Comparison of ENCODE assay signal across 12 cellular contexts in genomic region chr1:161195171-161195570, GRCh38. TPM values are rescaled to one million over a fixed set of nuclear protein-coding genes. Genes with fewer than 3 reads are reported as not detected.
DNase-seq lines count a peak whose midpoint lies in the region; ATAC-seq and TF ChIP-seq lines count a peak whose summit lies in the region.
"Had no signal": no experiment of that assay in that cellular context is flagged by ENCODE, and none has a peak within 500 bp of the region (broad histone marks: within the 10 kb centered on the region; RNA-seq: fewer than 3 reads in every experiment).

No MANE protein-coding gene starts in this region.

- peaks cover 38% of the 10 kb centered on the region for H3K4me1 Mint-ChIP-seq in activated naive CD4-positive, alpha-beta T cell treated with anti-CD3 and anti-CD28 coated beads for 36 hours (ENCODE audit: low read depth)
- H3K4me1 Mint-ChIP-seq in chondrocyte (ENCODE audit: low read depth): peaks cover 34% of the 10 kb centered on the region

- no peak for DNase-seq in activated naive CD4-positive, alpha-beta T cell treated with anti-CD3 and anti-CD28 coated beads for 36 hours
- no peak for DNase-seq in activated naive CD4-positive, alpha-beta T cell treated with anti-CD3 and anti-CD28 coated beads, Interleukin-2, amount 50 U/mL, for 72 hours (ENCODE audit: low spot score in 2 of 2)
- DNase-seq in chondrocyte (ENCODE audit: low spot score) (peak; percentile 38), substantia nigra (lab: John Stamatoyannopoulos, UW) (peak in 15 of 49 donors; percentile 11 to 45 (median 28))
- DNase-seq in central memory CD4-positive, alpha-beta T cell: no peak
- DNase-seq: H9, NCI-H2107 had no signal

- H3K4me3 Mint-ChIP-seq in activated naive CD4-positive, alpha-beta T cell treated with anti-CD3 and anti-CD28 coated beads for 36 hours: no peak overlapping the region
- H3K4me3 Mint-ChIP-seq in chondrocyte (ENCODE audit: unreplicated experiment): no peak overlapping the region

- intact Hi-C loops in activated naive CD4-positive, alpha-beta T cell treated with anti-CD3 and anti-CD28 coated beads for 36 hours (cut with micrococcal nuclease): no loop called here

- peak overlapping the region; percentile 100 for H3K27ac ChIP-seq in substantia nigra (ENCODE audit: low read depth, low read length, poor library complexity, severe bottlenecking)
- H3K27ac ChIP-seq: SJSA1 had no signal

- TF ChIP-seq CTCF in chondrocyte (IDR thresholded peaks at IDR 0.05): no peak

- no peak for ATAC-seq in activated naive CD4-positive, alpha-beta T cell treated with anti-CD3 and anti-CD28 coated beads, Interleukin-2, amount 50 U/mL, for 72 hours
- peak; percentile 59 for ATAC-seq in HG03460 (IDR thresholded peaks at IDR 0.05; ENCODE audit: unreplicated experiment)
- ATAC-seq in GM18858 (IDR thresholded peaks at IDR 0.05; ENCODE audit: unreplicated experiment): no peak
- ATAC-seq in HG03521 (IDR thresholded peaks at IDR 0.05; ENCODE audit: unreplicated experiment): no peak

- CTCF ChIA-PET in activated naive CD4-positive, alpha-beta T cell treated with anti-CD3 and anti-CD28 coated beads for 36 hours (lab: Charles Lee): interaction anchor here (0.5 to 1.7 kb wide), 7 partner anchors 13 to 187 kb away, joined by 3 to 8 read pairs (median 4); no protein-coding TSS in a partner anchor

- no peaks in the 10 kb centered on the region for H3K27me3 Mint-ChIP-seq in activated naive CD4-positive, alpha-beta T cell treated with anti-CD3 and anti-CD28 coated beads for 36 hours (ENCODE audit: low read depth)
- H3K27me3 Mint-ChIP-seq in chondrocyte (ENCODE audit: low read depth): no peaks in the 10 kb centered on the region

- H3K27ac Mint-ChIP-seq in activated naive CD4-positive, alpha-beta T cell treated with anti-CD3 and anti-CD28 coated beads for 36 hours: peak overlapping the region; percentile 35
- peak overlapping the region in 1 of 2 donors; percentile 33 for H3K27ac Mint-ChIP-seq in activated naive CD4-positive, alpha-beta T cell treated with anti-CD3 and anti-CD28 coated beads, Interleukin-2, amount 50 U/mL, for 72 hours
- H3K27ac Mint-ChIP-seq in chondrocyte (ENCODE audit: unreplicated experiment): no peak overlapping the region

- H3K9me3 Mint-ChIP-seq in activated naive CD4-positive, alpha-beta T cell treated with anti-CD3 and anti-CD28 coated beads for 36 hours: no peaks in the 10 kb centered on the region
- H3K9me3 Mint-ChIP-seq in activated naive CD4-positive, alpha-beta T cell treated with anti-CD3 and anti-CD28 coated beads, Interleukin-2, amount 50 U/mL, for 72 hours: no peaks in the 10 kb centered on the region
- H3K9me3 Mint-ChIP-seq in chondrocyte (ENCODE audit: low read depth): no peaks in the 10 kb centered on the region
- H3K9me3 Mint-ChIP-seq: H9 had no signal

- H3K36me3 Mint-ChIP-seq in activated naive CD4-positive, alpha-beta T cell treated with anti-CD3 and anti-CD28 coated beads for 36 hours (ENCODE audit: low read depth): no peaks in the 10 kb centered on the region
- H3K36me3 Mint-ChIP-seq in activated naive CD4-positive, alpha-beta T cell treated with anti-CD3 and anti-CD28 coated beads, Interleukin-2, amount 50 U/mL, for 72 hours: no peaks in the 10 kb centered on the region
- H3K36me3 Mint-ChIP-seq in chondrocyte (ENCODE audit: low read depth): no peaks in the 10 kb centered on the region

RNA-seq across cellular contexts. Expression of gene ADAMTS4, which starts 3.7 kb away (rescaled TPM):
- 10 to 100 TPM in 1 of 2 experiments, 1 to 10 TPM in 1; 6.5 to 10.6 TPM for total RNA-seq in activated naive CD4-positive, alpha-beta T cell treated with anti-CD3 and anti-CD28 coated beads for 36 hours
- total RNA-seq in activated naive CD4-positive, alpha-beta T cell treated with anti-CD3 and anti-CD28 coated beads, Interleukin-2, amount 50 U/mL, for 72 hours: 1 to 10 TPM; 2.7 to 4.2 TPM
- 1.5 to 2.8 TPM (median 2.2 TPM) in 3 replicates for total RNA-seq in chondrocyte
- total RNA-seq: SJSA1 had no signal

RNA-seq across cellular contexts. Expression of gene NDUFS2, which starts 7.0 kb away (rescaled TPM):
- 100 to 1,000 TPM; 126 to 130 TPM for total RNA-seq in activated naive CD4-positive, alpha-beta T cell treated with anti-CD3 and anti-CD28 coated beads for 36 hours
- 100 to 1,000 TPM; 115 to 126 TPM for total RNA-seq in activated naive CD4-positive, alpha-beta T cell treated with anti-CD3 and anti-CD28 coated beads, Interleukin-2, amount 50 U/mL, for 72 hours
- 50.6 to 59.2 TPM (median 55.2 TPM) in 3 replicates for total RNA-seq in chondrocyte

RNA-seq across cellular contexts. Expression of gene B4GALT3, which starts 17.9 kb away (rescaled TPM):
- 10 to 100 TPM; 45.7 to 49.0 TPM for total RNA-seq in activated naive CD4-positive, alpha-beta T cell treated with anti-CD3 and anti-CD28 coated beads for 36 hours
- 10 to 100 TPM; 39.0 to 92.4 TPM for total RNA-seq in activated naive CD4-positive, alpha-beta T cell treated with anti-CD3 and anti-CD28 coated beads, Interleukin-2, amount 50 U/mL, for 72 hours
- 22.4 to 23.7 TPM (median 23.0 TPM) in 3 replicates for total RNA-seq in chondrocyte

RNA-seq across cellular contexts. Expression of gene FCER1G, which starts 19.9 kb away (rescaled TPM):
- total RNA-seq in activated naive CD4-positive, alpha-beta T cell treated with anti-CD3 and anti-CD28 coated beads for 36 hours: 1 to 10 TPM in 1 of 2 experiments, under 1 TPM in 1; 0.74 to 1.6 TPM
- total RNA-seq in activated naive CD4-positive, alpha-beta T cell treated with anti-CD3 and anti-CD28 coated beads, Interleukin-2, amount 50 U/mL, for 72 hours: 1 to 10 TPM in 1 of 2 donors, under 1 TPM in 1; 0.49 to 7.4 TPM
- total RNA-seq in chondrocyte: not detected in 3 replicates

RNA-seq across cellular contexts. Expression of gene APOA2, which starts 28.3 kb away (rescaled TPM):
- total RNA-seq in activated naive CD4-positive, alpha-beta T cell treated with anti-CD3 and anti-CD28 coated beads for 36 hours: not detected
- total RNA-seq in activated naive CD4-positive, alpha-beta T cell treated with anti-CD3 and anti-CD28 coated beads, Interleukin-2, amount 50 U/mL, for 72 hours: not detected
- total RNA-seq in chondrocyte: not detected in 3 replicates
- total RNA-seq: H9, omental fat pad, SJSA1 had no signal
